8 cellular contexts compared by ENCODE assay signal in the genomic region with DNA sequence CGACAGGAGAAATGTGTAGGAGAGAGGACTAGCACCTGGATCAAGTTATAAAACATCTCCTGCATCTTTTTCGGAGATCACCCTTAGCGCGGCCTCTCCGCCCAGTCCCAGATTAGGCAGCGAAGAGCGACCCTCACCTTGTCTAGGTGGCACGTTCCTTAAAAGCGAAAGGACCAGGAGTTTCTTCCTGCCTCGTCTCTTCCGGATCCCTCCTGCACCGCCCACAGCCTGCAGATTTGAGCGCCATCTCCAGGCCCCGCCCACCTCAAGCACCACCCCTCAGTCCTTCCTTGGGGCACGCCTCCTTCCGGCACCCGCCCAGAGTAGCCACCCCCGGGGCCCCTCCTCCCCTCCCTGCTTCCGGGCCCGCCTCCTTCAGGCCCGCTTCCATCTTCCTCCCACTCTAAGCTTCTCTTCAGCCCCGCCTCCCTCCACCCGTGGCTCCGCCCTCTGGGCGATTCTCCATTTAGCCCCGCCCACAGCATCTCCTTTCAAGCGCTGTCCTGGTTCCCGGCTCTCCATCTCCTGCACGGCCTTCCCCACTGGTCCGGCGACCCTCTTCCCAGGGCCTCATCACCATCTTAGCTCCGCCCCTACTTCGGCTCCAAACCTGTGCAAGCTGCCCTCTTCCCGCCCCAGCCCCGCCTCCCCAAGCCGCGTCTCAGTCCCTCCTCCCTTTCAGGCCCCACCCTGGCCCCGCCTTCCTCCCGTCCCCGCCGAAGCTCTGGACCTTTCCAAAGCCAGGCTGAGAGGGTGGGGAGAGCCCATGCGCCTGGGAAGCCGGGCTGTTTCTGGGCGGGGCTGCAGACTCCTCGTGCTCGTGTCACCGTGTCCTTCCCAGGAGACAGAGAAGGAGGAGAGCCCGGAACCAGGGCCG. TPM values are rescaled to one million over a fixed set of nuclear protein-coding genes. Genes with fewer than 3 reads are reported as not detected.
A peak's percentile ranks its signal among the peaks of the same experiment; 100 is the strongest.
DNase-seq lines count a peak whose midpoint lies in the region; ATAC-seq and TF ChIP-seq lines count a peak whose summit lies in the region.

No MANE protein-coding gene starts in this region.

- no peaks in the 10 kb centered on the region for H3K27me3 Mint-ChIP-seq in activated naive CD8-positive, alpha-beta T cell

- H3K9me3 Mint-ChIP-seq in activated naive CD8-positive, alpha-beta T cell (ENCODE audit: low read depth): no peaks in the 10 kb centered on the region

- H3K4me3 Mint-ChIP-seq in activated naive CD8-positive, alpha-beta T cell: peak overlapping the region; percentile 97

- DNase-seq in GM10266 (ENCODE audit: extremely low spot score) (peak; percentile 98), NCI-H1092 treated with DMSO at 0.1 percent for 48 hours (lab: John Stamatoyannopoulos, UW) (peak; percentile 100), glomerular endothelial cell (ENCODE audit: extremely low read depth, low read depth, low spot score) (peak; percentile 88), occipital lobe (lab: John Stamatoyannopoulos, UW) (peak; percentile 100)

- H3K4me1 Mint-ChIP-seq in activated naive CD8-positive, alpha-beta T cell (ENCODE audit: low read depth): peaks cover 57% of the 10 kb centered on the region

- H3K36me3 Mint-ChIP-seq in activated naive CD8-positive, alpha-beta T cell: peaks cover 6% of the 10 kb centered on the region

- TF ChIP-seq CTCF in GM10266 (IDR thresholded peaks at IDR 0.05; ENCODE audit: control insufficient read depth, insufficient read depth, low read depth, missing control alignments): no peak

- H3K27ac ChIP-seq in temporal lobe (ENCODE audit: low read depth, low read length): peak overlapping the region; percentile 92

- ATAC-seq in HG02623 (IDR thresholded peaks at IDR 0.05; ENCODE audit: unreplicated experiment) (peak; percentile 67), SK-N-SH treated with all-trans-retinoic acid at 6 μM for 48 hours (peak; percentile 87)

- peak overlapping the region; percentile 98 for H3K27ac Mint-ChIP-seq in activated naive CD8-positive, alpha-beta T cell

TF ChIP-seq in SK-N-SH treated with all-trans-retinoic acid at 6 μM for 48 hours, 23 proteins besides CTCF, POLR2A, EP300 and RAD21:
- TF ChIP-seq TOX (CRISPR knock-in tag; IDR thresholded peaks at IDR 0.05; ENCODE audit: borderline replicate concordance) (no peak), BACH2 (CRISPR knock-in tag; IDR thresholded peaks at IDR 0.05; ENCODE audit: borderline replicate concordance) (no peak)
- TF ChIP-seq, protein P1, sequence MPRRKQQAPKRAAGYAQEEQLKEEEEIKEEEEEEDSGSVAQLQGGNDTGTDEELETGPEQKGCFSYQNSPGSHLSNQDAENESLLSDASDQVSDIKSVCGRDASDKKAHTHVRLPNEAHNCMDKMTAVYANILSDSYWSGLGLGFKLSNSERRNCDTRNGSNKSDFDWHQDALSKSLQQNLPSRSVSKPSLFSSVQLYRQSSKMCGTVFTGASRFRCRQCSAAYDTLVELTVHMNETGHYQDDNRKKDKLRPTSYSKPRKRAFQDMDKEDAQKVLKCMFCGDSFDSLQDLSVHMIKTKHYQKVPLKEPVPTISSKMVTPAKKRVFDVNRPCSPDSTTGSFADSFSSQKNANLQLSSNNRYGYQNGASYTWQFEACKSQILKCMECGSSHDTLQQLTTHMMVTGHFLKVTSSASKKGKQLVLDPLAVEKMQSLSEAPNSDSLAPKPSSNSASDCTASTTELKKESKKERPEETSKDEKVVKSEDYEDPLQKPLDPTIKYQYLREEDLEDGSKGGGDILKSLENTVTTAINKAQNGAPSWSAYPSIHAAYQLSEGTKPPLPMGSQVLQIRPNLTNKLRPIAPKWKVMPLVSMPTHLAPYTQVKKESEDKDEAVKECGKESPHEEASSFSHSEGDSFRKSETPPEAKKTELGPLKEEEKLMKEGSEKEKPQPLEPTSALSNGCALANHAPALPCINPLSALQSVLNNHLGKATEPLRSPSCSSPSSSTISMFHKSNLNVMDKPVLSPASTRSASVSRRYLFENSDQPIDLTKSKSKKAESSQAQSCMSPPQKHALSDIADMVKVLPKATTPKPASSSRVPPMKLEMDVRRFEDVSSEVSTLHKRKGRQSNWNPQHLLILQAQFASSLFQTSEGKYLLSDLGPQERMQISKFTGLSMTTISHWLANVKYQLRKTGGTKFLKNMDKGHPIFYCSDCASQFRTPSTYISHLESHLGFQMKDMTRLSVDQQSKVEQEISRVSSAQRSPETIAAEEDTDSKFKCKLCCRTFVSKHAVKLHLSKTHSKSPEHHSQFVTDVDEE (CRISPR knock-in tag; IDR thresholded peaks at IDR 0.05): no peak

RNA-seq across cellular contexts. Expression of a gene that starts 0.6 kb away (rescaled TPM):
- total RNA-seq in glomerular endothelial cell (166 and 170 TPM in 2 replicates), occipital lobe (56.8 TPM), temporal lobe (61.0 TPM)

Comparison
In these comparisons a context has a peak if more than half of its experiments do, and no peak if none do; other contexts are left out.
1. Peak in every context shown above with its lines: DNase-seq, ATAC-seq and H3K27ac ChIP-seq.